2 cellular contexts compared by ENCODE assay signal in genomic region chr7:66697451-66698438, GRCh38.
TF ChIP-seq lines count a peak whose summit lies in the region.

No MANE protein-coding gene starts in this region.

TF ChIP-seq in A549, 52 proteins besides CTCF, POLR2A, EP300 and RAD21 (continued from another document):
- TF ChIP-seq CBX2 (IDR thresholded peaks at IDR 0.05; ENCODE audit: borderline replicate concordance, low read depth) = no peak
- TF ChIP-seq E2F6 (IDR thresholded peaks at IDR 0.05; ENCODE audit: borderline replicate concordance, low read depth) = no peak
- TF ChIP-seq CBX8 (IDR thresholded peaks at IDR 0.05) = no peak
- TF ChIP-seq POLR2AphosphoS2 (conservative IDR thresholded peaks at IDR 0.05; ENCODE audit: low read length) = no peak
- TF ChIP-seq SREBF2 (IDR thresholded peaks at IDR 0.05) = no peak
- TF ChIP-seq HES2 (IDR thresholded peaks at IDR 0.05) = no peak
- no peak for TF ChIP-seq HEYL (CRISPR knock-in tag; IDR thresholded peaks at IDR 0.05)
- no peak for TF ChIP-seq ZSCAN20 (CRISPR knock-in tag; IDR thresholded peaks at IDR 0.05)
- TF ChIP-seq CEBPB (IDR thresholded peaks at IDR 0.05) = no peak
- TF ChIP-seq USF2 (IDR thresholded peaks at IDR 0.05) = no peak
- no peak for TF ChIP-seq ZC3H11A (IDR thresholded peaks at IDR 0.05)
- no peak for TF ChIP-seq EHMT2 (IDR thresholded peaks at IDR 0.05; ENCODE audit: low read depth)
- TF ChIP-seq ZNF302 (CRISPR knock-in tag; IDR thresholded peaks at IDR 0.05) = no peak
- no peak for TF ChIP-seq BHLHE40 (IDR thresholded peaks at IDR 0.05; ENCODE audit: low read depth, low read length)
- TF ChIP-seq NR3C1 (IDR thresholded peaks at IDR 0.05) = no peak
TF ChIP-seq in A549: peak in this region for 0.

TF ChIP-seq in IMR-90, 13 proteins besides CTCF, POLR2A, EP300 and RAD21 (continued from another document):
- TF ChIP-seq ELK1 (IDR thresholded peaks at IDR 0.05; ENCODE audit: borderline replicate concordance, low read depth, low read length) (no peak), RCOR1 (IDR thresholded peaks at IDR 0.05; ENCODE audit: insufficient replicate concordance, low read length) (no peak), MAZ (IDR thresholded peaks at IDR 0.05; ENCODE audit: borderline replicate concordance, low read depth, low read length) (no peak)
